ENCODE assay signal across 9 cellular contexts in the genomic region with DNA sequence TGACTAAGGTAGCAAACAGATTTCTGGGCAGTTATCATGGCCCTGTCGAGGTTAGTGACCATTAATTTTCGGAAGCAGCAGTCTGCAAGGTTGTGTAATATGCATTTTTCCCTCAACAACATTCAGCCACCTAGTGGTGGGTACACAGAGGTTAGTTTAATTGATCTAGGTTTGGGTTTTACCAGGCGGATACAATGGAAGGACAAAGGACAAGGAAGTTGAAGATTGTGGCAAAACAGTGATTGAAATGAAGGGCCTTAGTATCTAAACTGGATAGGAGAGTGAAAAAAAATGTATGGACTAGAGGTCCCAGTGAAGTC. TPM values are rescaled to one million over a fixed set of nuclear protein-coding genes. Genes with fewer than 3 reads are reported as not detected.
A peak's percentile ranks its signal among the peaks of the same experiment; 100 is the strongest.
DNase-seq lines count a peak whose midpoint lies in the region; ATAC-seq and TF ChIP-seq lines count a peak whose summit lies in the region.
"Had no signal": no experiment of that assay in that cellular context is flagged by ENCODE, and none has a peak within 500 bp of the region (broad histone marks: within the 10 kb centered on the region; RNA-seq: fewer than 3 reads in every experiment).

No MANE protein-coding gene starts in this region.

- H3K4me1 Mint-ChIP-seq in effector memory CD8-positive, alpha-beta T cell (ENCODE audit: low read depth in 2 of 2): peaks cover 8 to 14% of the 10 kb centered on the region in 2 donors

- no peaks in the 10 kb centered on the region for H3K9me3 Mint-ChIP-seq in effector memory CD8-positive, alpha-beta T cell

- no peak for ATAC-seq in Right ventricle myocardium inferior
- ATAC-seq in effector memory CD8-positive, alpha-beta T cell (replicated peaks): no peak

- H3K4me3 Mint-ChIP-seq in effector memory CD8-positive, alpha-beta T cell: no peak overlapping the region

- no peaks in the 10 kb centered on the region for H3K9me3 ChIP-seq in cardiac muscle cell (ENCODE audit: low read depth)
- no peaks in the 10 kb centered on the region for H3K9me3 ChIP-seq in subcutaneous abdominal adipose tissue (ENCODE audit: control insufficient read depth in 5 of 5, low read length in 5 of 5)

- peaks cover 6% of the 10 kb centered on the region for H3K36me3 Mint-ChIP-seq in effector memory CD8-positive, alpha-beta T cell (ENCODE audit: insufficient read depth)

- no peak overlapping the region for H3K9ac ChIP-seq in subcutaneous abdominal adipose tissue (ENCODE audit: low read length in 5 of 5)

- H3K36me3 ChIP-seq in cardiac muscle cell (no peaks in the 10 kb centered on the region), subcutaneous abdominal adipose tissue (ENCODE audit: control insufficient read depth in 5 of 5, insufficient read depth in 5 of 5, low read length in 5 of 5) (no peaks in the 10 kb centered on the region)

- H3K4me3 ChIP-seq in cardiac muscle cell (no peak overlapping the region), epithelial cell of proximal tubule (ENCODE audit: low read depth, low read length) (no peak overlapping the region), subcutaneous abdominal adipose tissue (ENCODE audit: low read depth in 1 of 5, low read length in 5 of 5) (no peak overlapping the region)

- peak; percentile 59 for TF ChIP-seq CTCF in cardiac muscle cell (IDR thresholded peaks at IDR 0.05; ENCODE audit: low read depth, low read length)
- peak; percentile 67 for TF ChIP-seq CTCF in epithelial cell of proximal tubule (conservative IDR thresholded peaks at IDR 0.05; ENCODE audit: low read depth, low read length)

- H3K27ac ChIP-seq in cardiac muscle cell: peak overlapping the region; percentile 79
- peak overlapping the region; percentile 94 for H3K27ac ChIP-seq in subcutaneous abdominal adipose tissue (ENCODE audit: low read depth, low read length)

- DNase-seq in cardiac muscle cell (ENCODE audit: low read depth in 1 of 2, low spot score in 1 of 2) (peak in 1 of 2 donors; percentile 65), Right ventricle myocardium inferior (ENCODE audit: missing footprints) (no peak), NOMO-1 (lab: John Stamatoyannopoulos, UW; ENCODE audit: unreplicated experiment in 2 of 2) (peak; percentile 73 to 88), epithelial cell of proximal tubule (ENCODE audit: low read depth) (no peak), T-helper 9 cell (no peak), COR-L47 (lab: John Stamatoyannopoulos, UW) (no peak)
- no peak for DNase-seq in effector memory CD8-positive, alpha-beta T cell

- H3K27me3 ChIP-seq in cardiac muscle cell (no peaks in the 10 kb centered on the region), subcutaneous abdominal adipose tissue (ENCODE audit: control insufficient read depth in 5 of 5, insufficient read depth in 4 of 5, low read length in 5 of 5) (no peaks in the 10 kb centered on the region)

- H3K4me1 ChIP-seq in cardiac muscle cell (ENCODE audit: low read depth) (peaks cover 18% of the 10 kb centered on the region), subcutaneous abdominal adipose tissue (ENCODE audit: control insufficient read depth in 5 of 5, insufficient read depth in 5 of 5, low read length in 5 of 5) (peaks cover 20 to 64% (median 59%) of the 10 kb centered on the region in 5 donors)

- no peaks in the 10 kb centered on the region for H3K27me3 Mint-ChIP-seq in effector memory CD8-positive, alpha-beta T cell

- intact Hi-C loops in Right ventricle myocardium inferior (cut with DNase I): no loop called here

- H3K27ac Mint-ChIP-seq in effector memory CD8-positive, alpha-beta T cell: no peak overlapping the region

RNA-seq across cellular contexts. Expression of gene ARMH1, which starts 2.6 kb away (rescaled TPM):
- total RNA-seq in cardiac muscle cell: 2.4 and 5.7 TPM in 2 replicates
- polyA plus RNA-seq in cardiac muscle cell: 2.8 and 9.0 TPM in 2 replicates
- 0.78 TPM for total RNA-seq in Right ventricle myocardium inferior
- not detected in 2 replicates for total RNA-seq in epithelial cell of proximal tubule

RNA-seq across cellular contexts. Expression of gene TMEM53, which starts 2.9 kb away (rescaled TPM):
- total RNA-seq in cardiac muscle cell (15.2 and 23.6 TPM in 2 replicates), Right ventricle myocardium inferior (11.8 TPM), epithelial cell of proximal tubule (6.3 and 9.3 TPM in 2 replicates)
- 29.7 and 43.0 TPM in 2 replicates for polyA plus RNA-seq in cardiac muscle cell

RNA-seq across cellular contexts. Expression of gene RNU5D-1, which starts 53.8 kb away (rescaled TPM):
- total RNA-seq in cardiac muscle cell (not detected in 2 replicates), Right ventricle myocardium inferior (not detected), epithelial cell of proximal tubule (not detected in 2 replicates)
- polyA plus RNA-seq in cardiac muscle cell: not detected in 2 replicates
- polyA plus RNA-seq: adipose tissue had no signal

Comparison
In these comparisons a context has a peak if more than half of its experiments do, and no peak if none do; other contexts are left out.
1. DNase-seq: peak in NOMO-1 (2 of 2); none in Right ventricle myocardium inferior (single experiment), epithelial cell of proximal tubule (single experiment), effector memory CD8-positive, alpha-beta T cell (0 of 3), T-helper 9 cell (single experiment) and COR-L47 (single experiment).